ENCODE assay signal across 16 cellular contexts in genomic region chr9:89213481-89213880, GRCh38.
DNase-seq lines count a peak whose midpoint lies in the region; ATAC-seq and TF ChIP-seq lines count a peak whose summit lies in the region.
"Had no signal": no experiment of that assay in that cellular context is flagged by ENCODE, and none has a peak within 500 bp of the region (broad histone marks: within the 10 kb centered on the region; RNA-seq: fewer than 3 reads in every experiment).

No MANE protein-coding gene starts in this region.

- no peak overlapping the region for H3K4me3 ChIP-seq in LNCaP clone FGC (ENCODE audit: low read depth, low read length)
- no peak overlapping the region for H3K4me3 ChIP-seq in choroid plexus epithelial cell (ENCODE audit: low read depth, low read length)
- H3K4me3 ChIP-seq: BLaER1, HAP-1 had no signal

- ATAC-seq in GM19455 (IDR thresholded peaks at IDR 0.05; ENCODE audit: unreplicated experiment) (no peak), HG03342 (IDR thresholded peaks at IDR 0.05; ENCODE audit: unreplicated experiment) (no peak)
- ATAC-seq: CD8-positive, alpha-beta T cell had no signal

- DNase-seq in LNCaP clone FGC (ENCODE audit: low read depth) = peak; percentile 91
- DNase-seq in choroid plexus epithelial cell (ENCODE audit: low read depth) = peak; percentile 18
- peak; percentile 50 for DNase-seq in fibroblast of gingiva (ENCODE audit: low read depth)
- DNase-seq in superior temporal gyrus (ENCODE audit: extremely low spot score) = peak; percentile 26
- no peak for DNase-seq in effector CD4-positive, alpha-beta T cell
- DNase-seq: Caco-2; CD4-positive, CD25-positive, alpha-beta regulatory T cell; CD8-positive, alpha-beta T cell; DMS153; DND-41; GOT3; HFFc6 had no signal

- TF ChIP-seq CTCF in LNCaP clone FGC (IDR thresholded peaks at IDR 0.05; ENCODE audit: control insufficient read depth, extremely low read depth, insufficient read depth) (no peak), choroid plexus epithelial cell (conservative IDR thresholded peaks at IDR 0.05; ENCODE audit: low read depth, low read length) (no peak)
